Comparison of ENCODE assay signal across 8 cellular contexts in genomic region chr7:139602143-139602722, GRCh38.
DNase-seq lines count a peak whose midpoint lies in the region; ATAC-seq, FAIRE-seq and TF ChIP-seq lines count a peak whose summit lies in the region.

No MANE protein-coding gene starts in this region.

- no peaks in the 10 kb centered on the region for H3K27me3 Mint-ChIP-seq in type B pancreatic cell

- TF ChIP-seq CTCF in A673 (conservative IDR thresholded peaks at IDR 0.05; ENCODE audit: low read depth, low read length) (peak; percentile 68), GM12873 (IDR thresholded peaks at IDR 0.05; ENCODE audit: insufficient read depth, low read depth, low read length, missing control alignments) (peak; percentile 67), ascending aorta (IDR thresholded peaks at IDR 0.05) (peak in 2 of 3 experiments; percentile 36 to 55), keratinocyte (optimal IDR thresholded peaks at IDR 0.05 in 1 of 3, IDR thresholded peaks at IDR 0.05 in 1 of 3, conservative IDR thresholded peaks at IDR 0.05 in 1 of 3; ENCODE audit: extremely low read depth in 1 of 3, insufficient read depth in 2 of 3, low read length in 3 of 3) (peak; percentile 9 to 50 (median 41)), type B pancreatic cell (conservative IDR thresholded peaks at IDR 0.05) (peak; percentile 77), lower leg skin (IDR thresholded peaks at IDR 0.05) (no peak)

- peak; percentile 48 for DNase-seq in A673 (ENCODE audit: low spot score)
- DNase-seq in NCI-H2227 (lab: John Stamatoyannopoulos, UW; ENCODE audit: unreplicated experiment), result peak; percentile 62
- no peak for DNase-seq in ascending aorta (ENCODE audit: low spot score in 2 of 2)
- DNase-seq in keratinocyte (ENCODE audit: low read depth, low spot score), result no peak
- no peak for DNase-seq in type B pancreatic cell (ENCODE audit: extremely low spot score, unreplicated experiment)
- no peak for DNase-seq in lower leg skin (ENCODE audit: low spot score in 2 of 2)

- CTCF ChIA-PET in A673 (lab: Charles Lee), result interaction anchor here (0.6 to 1.3 kb wide), 13 partner anchors 12 to 403 kb away, joined by 3 to 19 read pairs (median 4); no protein-coding TSS in a partner anchor

- H3K9ac ChIP-seq in keratinocyte (ENCODE audit: control insufficient read depth, extremely low read depth, insufficient read depth, low read length), result no peak overlapping the region

- H3K4me1 Mint-ChIP-seq in type B pancreatic cell (ENCODE audit: unreplicated experiment), result peaks cover 3% of the 10 kb centered on the region

- H3K4me3 Mint-ChIP-seq in type B pancreatic cell, result no peak overlapping the region

- H3K27ac Mint-ChIP-seq in type B pancreatic cell, result no peak overlapping the region

- no peaks in the 10 kb centered on the region for H3K9me1 ChIP-seq in keratinocyte (ENCODE audit: control insufficient read depth, extremely low read depth, insufficient read depth, low read length)

- no peak for ATAC-seq in HG03565 (IDR thresholded peaks at IDR 0.05; ENCODE audit: unreplicated experiment)

- H3K79me2 ChIP-seq in keratinocyte (ENCODE audit: control insufficient read depth, insufficient read depth, low read length), result no peaks in the 10 kb centered on the region

- no peak overlapping the region for H2AFZ ChIP-seq in keratinocyte (ENCODE audit: control insufficient read depth, low read length)

- H3K4me1 ChIP-seq in A673 (ENCODE audit: insufficient read depth, low read length, poor library complexity, severe bottlenecking), result peaks cover 7% of the 10 kb centered on the region
- H3K4me1 ChIP-seq in ascending aorta, result no peaks in the 10 kb centered on the region
- H3K4me1 ChIP-seq in keratinocyte (ENCODE audit: control insufficient read depth, extremely low read depth, insufficient read depth, low read length), result no peaks in the 10 kb centered on the region

- H3K27ac ChIP-seq in A673 (ENCODE audit: low read depth, low read length, poor library complexity, severe bottlenecking), result no peak overlapping the region
- H3K27ac ChIP-seq in ascending aorta, result no peak overlapping the region
- H3K27ac ChIP-seq in keratinocyte (ENCODE audit: control insufficient read depth, insufficient read depth, low read length), result no peak overlapping the region

- no peak for FAIRE-seq in keratinocyte (lab: Jason Lieb, UNC)

- H3K27me3 ChIP-seq in A673 (replicated peaks; ENCODE audit: insufficient read depth, low read depth, low read length, poor library complexity), result no peaks in the 10 kb centered on the region
- no peaks in the 10 kb centered on the region for H3K27me3 ChIP-seq in ascending aorta
- H3K27me3 ChIP-seq in keratinocyte (ENCODE audit: control insufficient read depth, extremely low read depth, insufficient read depth, low read length), result no peaks in the 10 kb centered on the region

- no peaks in the 10 kb centered on the region for H3K9me3 ChIP-seq in A673 (ENCODE audit: low read depth, low read length, poor library complexity, severe bottlenecking)
- H3K9me3 ChIP-seq in ascending aorta, result no peaks in the 10 kb centered on the region
- no peaks in the 10 kb centered on the region for H3K9me3 ChIP-seq in keratinocyte (ENCODE audit: control insufficient read depth, low read depth, low read length)

- H3K36me3 ChIP-seq in A673 (ENCODE audit: insufficient read depth, low read length, poor library complexity, severe bottlenecking), result peaks cover 6% of the 10 kb centered on the region
- peaks cover 52 to 75% of the 10 kb centered on the region in 2 donors for H3K36me3 ChIP-seq in ascending aorta
- peaks cover 23 to 29% of the 10 kb centered on the region in 2 experiments for H3K36me3 ChIP-seq in keratinocyte (ENCODE audit: control insufficient read depth in 2 of 2, extremely low read depth in 1 of 2, insufficient read depth in 2 of 2, low read length in 2 of 2)

- intact Hi-C loops in A673 (cut with micrococcal nuclease; ENCODE audit: unreplicated experiment), result loop anchor here (5.0 kb wide), 1 partner anchor 400 kb away; no protein-coding TSS in a partner anchor
- intact Hi-C loops in ascending aorta (cut with DNase I), result loop anchor here (5.0 kb wide), 1 partner anchor 400 kb away; no protein-coding TSS in a partner anchor
- intact Hi-C loops in lower leg skin (cut with DNase I; ENCODE audit: low total_unique reads), result no loop called here

- H4K20me1 ChIP-seq in keratinocyte (ENCODE audit: control insufficient read depth, extremely low read depth, insufficient read depth, low read length), result no peaks in the 10 kb centered on the region

- POLR2A ChIA-PET in A673 (lab: Charles Lee; ENCODE audit: low non-redundant PET), result no interaction called here

- TF ChIP-seq POLR2A in lower leg skin (IDR thresholded peaks at IDR 0.05), result no peak

- WGBS in lower leg skin, 2 donors, result 84 to 92% methylated on average over 7 of the region's 7 CpGs

- BruUV-seq in A673 (replicated peaks; lab: Mats Ljungman, UMichigan), result no TSS peak

- peaks cover 22% of the 10 kb centered on the region for H3K36me3 Mint-ChIP-seq in type B pancreatic cell

- H3K4me2 ChIP-seq in keratinocyte (ENCODE audit: control insufficient read depth, extremely low read depth, insufficient read depth, low read depth, low read length), result no peak overlapping the region

- H3K9me3 Mint-ChIP-seq in type B pancreatic cell, result no peaks in the 10 kb centered on the region

- dilution Hi-C loops in keratinocyte (cut with MboI; ENCODE audit: extremely low pct_ligation_motif_present, low sequenced_read_pairs), result loop anchor here (25.0 kb wide), 1 partner anchor 410 kb away; no protein-coding TSS in a partner anchor

- no peak overlapping the region for H3K4me3 ChIP-seq in A673 (ENCODE audit: low read depth, low read length, poor library complexity, severe bottlenecking)
- no peak overlapping the region for H3K4me3 ChIP-seq in ascending aorta
- no peak overlapping the region for H3K4me3 ChIP-seq in keratinocyte (ENCODE audit: control insufficient read depth in 2 of 3, extremely low read depth in 1 of 3, insufficient read depth in 2 of 3, low read depth in 1 of 3, low read length in 3 of 3)
- H3K4me3 ChIP-seq in lower leg skin (ENCODE audit: low read depth, poor library complexity, severe bottlenecking), result no peak overlapping the region

Comparison
In these comparisons a context has a peak if more than half of its experiments do, and no peak if none do; other contexts are left out.
1. DNase-seq: peak in A673 (single experiment) and NCI-H2227 (single experiment); none in ascending aorta (0 of 2), keratinocyte (single experiment), type B pancreatic cell (single experiment) and lower leg skin (0 of 2).
2. CTCF ChIP-seq: peak in A673 (single experiment), GM12873 (single experiment), ascending aorta (2 of 3), keratinocyte (3 of 3) and type B pancreatic cell (single experiment); none in lower leg skin (0 of 3).